Comparison of ENCODE assay signal across 9 cellular contexts in genomic region chr10:117137911-117138642, GRCh38. TPM values are rescaled to one million over a fixed set of nuclear protein-coding genes. Genes with fewer than 3 reads are reported as not detected.
A peak's percentile ranks its signal among the peaks of the same experiment; 100 is the strongest.
DNase-seq lines count a peak whose midpoint lies in the region; ATAC-seq and TF ChIP-seq lines count a peak whose summit lies in the region.
"Had no signal": no experiment of that assay in that cellular context is flagged by ENCODE, and none has a peak within 500 bp of the region (broad histone marks: within the 10 kb centered on the region; RNA-seq: fewer than 3 reads in every experiment).

Gene VAX1 (minus strand): TSS chr10:117138270. CDS start chr10:117138056, 214 bp downstream.

- intact Hi-C loops in Calu3 (cut with micrococcal nuclease; ENCODE audit: unreplicated experiment): no loop called here

- no peak for DNase-seq in Calu3
- DNase-seq in MG63: no peak
- DNase-seq in progenitor cell of endocrine pancreas (ENCODE audit: low spot score, unreplicated experiment): no peak
- no peak for DNase-seq in C1 segment of cervical spinal cord (lab: John Stamatoyannopoulos, UW)
- no peak for DNase-seq in AG08395 (ENCODE audit: low spot score)
- DNase-seq: T1000 had no signal

- no peaks in the 10 kb centered on the region for H3K9me3 ChIP-seq in MG63
- H3K9me3 ChIP-seq in esophagus (ENCODE audit: control insufficient read depth in 2 of 2, insufficient read depth in 1 of 2, low read depth in 1 of 2, low read length in 1 of 2): peaks cover 3% of the 10 kb centered on the region in 2 donors

- H3K36me3 Mint-ChIP-seq in Calu3 (ENCODE audit: insufficient read depth, unreplicated experiment) (no peaks in the 10 kb centered on the region), progenitor cell of endocrine pancreas (ENCODE audit: insufficient read depth) (no peaks in the 10 kb centered on the region)

- no peak for ATAC-seq in HG02884 (IDR thresholded peaks at IDR 0.05; ENCODE audit: unreplicated experiment)
- no peak for ATAC-seq in HG03280 (IDR thresholded peaks at IDR 0.05; ENCODE audit: unreplicated experiment)

- H3K27ac ChIP-seq in esophagus (ENCODE audit: low read depth in 2 of 2, low read length in 1 of 2): no peak within 1 kb of the TSS

- 6 to 7% methylated on average over 64 of the region's 65 CpGs for WGBS in esophagus, 2 donors

- no TSS peak for BruUV-seq in Calu3 (replicated peaks; lab: Mats Ljungman, UMichigan)

- peak within 1 kb of the TSS; percentile 52 for H3K4me3 ChIP-seq in MG63
- H3K4me3 ChIP-seq in esophagus (ENCODE audit: low read depth in 1 of 2, low read length in 2 of 2): peak within 1 kb of the TSS; percentile 36 to 52

- peaks cover 28% of the 10 kb centered on the region for H3K27me3 Mint-ChIP-seq in Calu3 (ENCODE audit: unreplicated experiment)
- peaks cover 87% of the 10 kb centered on the region for H3K27me3 Mint-ChIP-seq in progenitor cell of endocrine pancreas

- CTCF ChIA-PET in Calu3 (lab: Charles Lee): no interaction called here

- peaks cover 5 to 15% of the 10 kb centered on the region in 2 donors for H3K4me1 ChIP-seq in esophagus (ENCODE audit: control insufficient read depth in 2 of 2, insufficient read depth in 2 of 2, low read length in 1 of 2)

- no peaks in the 10 kb centered on the region for H3K9me3 Mint-ChIP-seq in Calu3 (ENCODE audit: low read depth, unreplicated experiment)
- no peaks in the 10 kb centered on the region for H3K9me3 Mint-ChIP-seq in progenitor cell of endocrine pancreas (ENCODE audit: low read depth)

- H3K4me3 Mint-ChIP-seq in Calu3 (ENCODE audit: low read depth, unreplicated experiment) (peak within 1 kb of the TSS; percentile 65), progenitor cell of endocrine pancreas (ENCODE audit: low read depth) (peak within 1 kb of the TSS; percentile 61)

- no peak within 1 kb of the TSS for H3K27ac Mint-ChIP-seq in Calu3 (ENCODE audit: unreplicated experiment)
- H3K27ac Mint-ChIP-seq in progenitor cell of endocrine pancreas: no peak within 1 kb of the TSS

- H3K36me3 ChIP-seq in MG63 (no peaks in the 10 kb centered on the region), esophagus (ENCODE audit: control insufficient read depth in 2 of 2, insufficient read depth in 2 of 2, low read length in 1 of 2) (no peaks in the 10 kb centered on the region)

- H3K27me3 ChIP-seq in MG63: peaks cover 10% of the 10 kb centered on the region
- H3K27me3 ChIP-seq in esophagus (ENCODE audit: control insufficient read depth in 1 of 2, insufficient read depth in 2 of 2, low read length in 2 of 2): peaks cover 25 to 56% of the 10 kb centered on the region in 2 donors

- H3K4me1 Mint-ChIP-seq in Calu3 (ENCODE audit: low read depth, unreplicated experiment) (no peaks in the 10 kb centered on the region), progenitor cell of endocrine pancreas (ENCODE audit: low read depth) (peaks cover 13% of the 10 kb centered on the region)

- TF ChIP-seq CTCF in Calu3 (IDR thresholded peaks at IDR 0.05; ENCODE audit: unreplicated experiment) (no peak), progenitor cell of endocrine pancreas (IDR thresholded peaks at IDR 0.05; ENCODE audit: unreplicated experiment) (no peak)

RNA-seq across cellular contexts. Expression of gene VAX1, which starts in this region (rescaled TPM):
- total RNA-seq in Calu3 (2022): not detected in 2 replicates
- not detected in 2 replicates for total RNA-seq in MG63 (2014; rRNA removed; shearing (Covaris generic); ENCODE audit: low replicate concordance)
- polyA plus RNA-seq in esophagus: not detected
- not detected in 2 replicates for total RNA-seq in progenitor cell of endocrine pancreas
